ENCODE assay signal across 22 cellular contexts in the genomic region with DNA sequence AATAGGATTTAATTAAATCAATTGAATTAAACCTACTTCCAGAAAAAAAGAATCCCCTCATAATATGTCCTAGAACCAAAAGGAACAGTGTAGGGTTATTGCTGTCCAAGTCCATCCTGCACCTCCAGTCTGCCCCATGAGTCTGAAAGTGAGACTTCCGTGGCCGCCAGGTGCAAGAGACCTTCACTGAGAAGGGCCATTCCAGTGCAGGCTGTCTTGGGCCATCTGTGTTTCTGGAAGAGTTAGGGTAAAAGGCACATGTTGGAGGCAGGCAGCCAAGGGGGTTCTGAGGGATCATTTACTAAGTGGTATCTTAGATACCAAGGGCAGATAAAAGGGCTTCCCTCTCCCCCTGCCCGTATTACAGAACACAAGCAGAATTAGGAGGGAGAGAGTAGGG.
"Had no signal": no experiment of that assay in that cellular context is flagged by ENCODE, and none has a peak within 500 bp of the region (broad histone marks: within the 10 kb centered on the region; RNA-seq: fewer than 3 reads in every experiment).

No MANE protein-coding gene starts in this region.

- H3K27ac Mint-ChIP-seq: memory B cell, nephron progenitor cell had no signal

- H3K4me3 Mint-ChIP-seq: memory B cell, naive B cell, nephron progenitor cell had no signal

- H3K27ac ChIP-seq: dorsolateral prefrontal cortex, prostate gland, right atrium auricular region, stomach, thyroid gland had no signal

- DNase-seq: dorsolateral prefrontal cortex; effector CD4-positive, alpha-beta T cell; hypothalamus; mucosa of descending colon; naive B cell; nephron progenitor cell; nucleus accumbens; stimulated activated CD4-positive, alpha-beta T cell treated with anti-CD3 and anti-CD28 coated beads, Interleukin-12 subunit alpha, Interleukin-12 subunit beta, amount 100 ng/mL, for 4 hours; stimulated activated CD4-positive, alpha-beta T cell treated with anti-CD3 and anti-CD28 coated beads, Interleukin-1b, Interleukin-23, amount 100 ng/mL, for 48 hours; stimulated activated CD4-positive, alpha-beta T cell treated with anti-CD3 and anti-CD28 coated beads, Interleukin-4, amount 100 ng/mL, for 1 hour; stimulated activated CD8-positive, alpha-beta memory T cell treated with anti-CD3 and anti-CD28 coated beads, Interleukin-4, amount 100 ng/mL, for 48 hours; stimulated activated naive CD4-positive, alpha-beta T cell treated with Interleukin-2 at 50 U/mL for 16 hours; stomach; thyroid gland; trophoblast cell had no signal

- H3K36me3 ChIP-seq: prostate gland, right atrium auricular region, stomach, thyroid gland had no signal

- H3K27me3 ChIP-seq: right atrium auricular region, thyroid gland had no signal

- H3K9me3 Mint-ChIP-seq: memory B cell, naive B cell, nephron progenitor cell had no signal

- H3K4me3 ChIP-seq: dorsolateral prefrontal cortex, lung, mucosa of descending colon, prostate gland, right atrium auricular region, smooth muscle cell, stomach, thyroid gland had no signal

- H3K4me1 ChIP-seq: prostate gland, right atrium auricular region, stomach, thyroid gland had no signal

- H3K9me3 ChIP-seq: mucosa of descending colon, prostate gland, right atrium auricular region, stomach, thyroid gland had no signal

- H3K36me3 Mint-ChIP-seq: memory B cell, naive B cell had no signal

- ATAC-seq: left lobe of liver, sciatic nerve had no signal
